Comparison of ENCODE assay signal across 18 cellular contexts in genomic region chr2:105412584-105412983, GRCh38.
"Had no signal": no experiment of that assay in that cellular context is flagged by ENCODE, and none has a peak within 500 bp of the region (broad histone marks: within the 10 kb centered on the region; RNA-seq: fewer than 3 reads in every experiment).

No MANE protein-coding gene starts in this region.

- H3K27ac ChIP-seq: psoas muscle, thoracic aorta, upper lobe of left lung had no signal

- H3K4me3 ChIP-seq: psoas muscle, smooth muscle cell, thoracic aorta, upper lobe of left lung had no signal

- ATAC-seq: activated CD8-positive, alpha-beta T cell treated with anti-CD3 and anti-CD28 coated beads for 36 hours; activated T-helper 17 cell treated with anti-CD3 and anti-CD28 coated beads, Interleukin-2, amount 50 U/mL, for 72 hours; effector memory CD8-positive, alpha-beta T cell; psoas muscle; stimulated activated memory B cell treated with anti-CD40 and anti-IgM and Interleukin-4, amounts not matched to agents 10 μg/mL and 1 μg/mL and 100 μg/mL, for 72 hours had no signal

- H3K27me3 ChIP-seq: upper lobe of left lung had no signal

- H3K36me3 ChIP-seq: thoracic aorta, upper lobe of left lung had no signal

- DNase-seq: activated CD4-positive, alpha-beta T cell treated with anti-CD3 and anti-CD28 coated beads, Interleukin-2, amount 10 ng/mL, durations not matched to agents 24 days and 14 days; activated CD8-positive, alpha-beta T cell treated with anti-CD3 and anti-CD28 coated beads for 36 hours; activated naive CD4-positive, alpha-beta T cell; activated naive CD8-positive, alpha-beta T cell treated with anti-CD3 and anti-CD28 coated beads for 36 hours; activated T-cell treated with anti-CD3 and anti-CD28 coated beads, Interleukin-2, amount 50 U/mL, for 1 hour; amygdala; effector memory CD8-positive, alpha-beta T cell; hypothalamus; islet precursor cell; naive B cell; psoas muscle; stimulated activated CD4-positive, alpha-beta T cell treated with anti-CD3 and anti-CD28 coated beads, Interleukin-4, amount 100 ng/mL, for 24 hours; T1000; upper lobe of left lung had no signal

- H3K4me2 ChIP-seq: smooth muscle cell had no signal

- H3K9me3 ChIP-seq: psoas muscle, thoracic aorta, upper lobe of left lung had no signal
